Comparison of ENCODE assay signal across 10 cellular contexts in the genomic region with DNA sequence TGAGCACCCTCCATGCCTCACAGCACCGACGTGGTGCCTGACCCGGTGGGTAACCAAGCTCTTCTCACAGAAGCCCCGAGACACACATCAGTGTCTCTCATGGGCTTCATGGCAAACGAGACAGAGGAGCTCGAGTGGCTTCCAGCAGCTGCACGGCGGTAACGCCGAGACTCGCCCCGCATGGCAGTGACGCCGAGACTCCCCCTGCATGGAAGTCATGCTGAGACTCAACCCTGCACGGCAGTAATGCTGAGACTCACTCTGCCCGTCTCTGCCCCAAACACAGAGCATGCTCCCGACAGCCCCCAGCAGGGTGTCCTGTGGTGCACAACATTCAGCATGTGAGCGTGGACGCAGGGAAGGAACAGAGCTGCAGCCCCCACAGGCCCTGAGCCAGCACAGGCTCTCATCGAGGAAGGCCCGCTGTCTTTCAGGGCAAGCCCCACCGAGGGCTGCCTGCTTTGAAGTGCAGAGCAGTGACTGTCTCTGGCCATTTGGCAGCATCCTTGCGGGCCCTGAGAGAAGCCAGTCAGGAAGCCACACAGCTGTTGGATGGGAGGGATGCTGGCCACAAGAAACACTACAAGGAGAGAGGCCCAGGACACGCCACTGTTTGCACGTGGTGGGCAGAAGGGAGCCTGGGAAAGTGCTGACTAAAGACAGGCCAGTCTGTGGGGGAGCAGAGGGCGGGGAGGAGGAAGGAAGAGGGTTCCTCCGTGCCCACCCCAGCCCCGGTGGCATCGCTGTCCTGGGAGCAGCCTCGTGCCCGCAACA. TPM values are rescaled to one million over a fixed set of nuclear protein-coding genes. Genes with fewer than 3 reads are reported as not detected.
DNase-seq lines count a peak whose midpoint lies in the region; ATAC-seq, FAIRE-seq and TF ChIP-seq lines count a peak whose summit lies in the region.
"Had no signal": no experiment of that assay in that cellular context is flagged by ENCODE, and none has a peak within 500 bp of the region (broad histone marks: within the 10 kb centered on the region; RNA-seq: fewer than 3 reads in every experiment).

No MANE protein-coding gene starts in this region.

- H3K27me3 ChIP-seq in naive thymus-derived CD4-positive, alpha-beta T cell (ENCODE audit: control insufficient read depth in 2 of 2, insufficient read depth in 2 of 2, low read length in 2 of 2) = no peaks in the 10 kb centered on the region

- H3K4me1 Mint-ChIP-seq in naive thymus-derived CD4-positive, alpha-beta T cell = peaks cover 7 to 18% (median 15%) of the 10 kb centered on the region in 7 donors

- CTCF ChIA-PET in A549 (lab: Yijun Ruan, JAX) = interaction anchor here (0.8 to 1.5 kb wide), 2 partner anchors 17 to 33 kb away, joined by 3 read pairs; no protein-coding TSS in a partner anchor
- CTCF ChIA-PET in naive thymus-derived CD4-positive, alpha-beta T cell (lab: Charles Lee) = interaction anchor here (0.6 to 1.5 kb wide), 2 partner anchors 8 to 94 kb away, joined by 3 read pairs; no protein-coding TSS in a partner anchor

- H3K27ac ChIP-seq in A549 (no peak overlapping the region), coronary artery (peak overlapping the region in 1 of 2 donors; percentile 51)
- H3K27ac ChIP-seq in naive thymus-derived CD4-positive, alpha-beta T cell (ENCODE audit: low read depth, low read length) = no peak overlapping the region

- TF ChIP-seq CTCF in A549 (IDR thresholded peaks at IDR 0.05) = no peak
- no peak for TF ChIP-seq CTCF in coronary artery (IDR thresholded peaks at IDR 0.05)

- no peaks in the 10 kb centered on the region for H3K4me1 ChIP-seq in A549
- peaks cover 5 to 13% of the 10 kb centered on the region in 2 donors for H3K4me1 ChIP-seq in naive thymus-derived CD4-positive, alpha-beta T cell (ENCODE audit: control insufficient read depth in 2 of 2, insufficient read depth in 2 of 2, low read length in 2 of 2)

- TF ChIP-seq POLR2A in A549 (IDR thresholded peaks at IDR 0.05; ENCODE audit: low read length) = no peak

- H3K9me3 Mint-ChIP-seq in naive thymus-derived CD4-positive, alpha-beta T cell = peaks cover 0 to 13% (median 0%) of the 10 kb centered on the region in 11 donors
- H3K9me3 Mint-ChIP-seq: CD4-positive, CD25-positive, alpha-beta regulatory T cell had no signal

- no peaks in the 10 kb centered on the region for H3K36me3 Mint-ChIP-seq in naive thymus-derived CD4-positive, alpha-beta T cell
- H3K36me3 Mint-ChIP-seq: CD4-positive, CD25-positive, alpha-beta regulatory T cell had no signal

- 91% methylated on average over 23 of the region's 31 CpGs for WGBS in A549 (ENCODE audit: missing lambda C conversion rate)

- ATAC-seq in A549 (peak; percentile 9 to 12; a peak in 1 of 6 replicates), HG03432 (IDR thresholded peaks at IDR 0.05; ENCODE audit: unreplicated experiment) (no peak)
- peak; percentile 39 for ATAC-seq in naive thymus-derived CD4-positive, alpha-beta T cell

- peaks cover 4 to 20% (median 11%) of the 10 kb centered on the region in 5 donors for H3K27me3 Mint-ChIP-seq in naive thymus-derived CD4-positive, alpha-beta T cell
- H3K27me3 Mint-ChIP-seq: CD4-positive, CD25-positive, alpha-beta regulatory T cell had no signal

- H3K4me2 ChIP-seq in A549 = no peak overlapping the region

- intact Hi-C loops in naive thymus-derived CD4-positive, alpha-beta T cell (cut with micrococcal nuclease) = no loop called here

- no peak for TF ChIP-seq EP300 in A549 (IDR thresholded peaks at IDR 0.05)

- no peaks in the 10 kb centered on the region for H3K36me3 ChIP-seq in naive thymus-derived CD4-positive, alpha-beta T cell (ENCODE audit: control insufficient read depth in 2 of 3, insufficient read depth in 3 of 3, low read length in 3 of 3)

- H3K9me3 ChIP-seq in A549 = no peaks in the 10 kb centered on the region
- H3K9me3 ChIP-seq in naive thymus-derived CD4-positive, alpha-beta T cell (ENCODE audit: control insufficient read depth in 2 of 3, low read length in 3 of 3) = no peaks in the 10 kb centered on the region

- peak overlapping the region in 1 of 9 donors; percentile 76 for H3K27ac Mint-ChIP-seq in naive thymus-derived CD4-positive, alpha-beta T cell

- H3K4me3 ChIP-seq in A549 (no peak overlapping the region), coronary artery (peak overlapping the region; percentile 20)
- no peak overlapping the region for H3K4me3 ChIP-seq in naive thymus-derived CD4-positive, alpha-beta T cell (ENCODE audit: low read length)

- H3K4me3 Mint-ChIP-seq in naive thymus-derived CD4-positive, alpha-beta T cell = peak overlapping the region in 7 of 10 donors; percentile 14 to 76 (median 55)

- no peak for TF ChIP-seq RAD21 in A549 (conservative IDR thresholded peaks at IDR 0.05 in 1 of 2, IDR thresholded peaks at IDR 0.05 in 1 of 2)

- DNase-seq in A549 (ENCODE audit: low read depth in 1 of 2, low spot score in 1 of 2) (no peak), Kasumi-1 (lab: John Stamatoyannopoulos, UW) (peak; percentile 36 to 48), coronary artery (ENCODE audit: low spot score) (peak; percentile 71), NCI-H1436 (lab: John Stamatoyannopoulos, UW) (no peak), NCI-H226 (no peak)
- peak in 1 of 9 donors; percentile 17 for DNase-seq in naive thymus-derived CD4-positive, alpha-beta T cell
- no peak for DNase-seq in activated CD4-positive, alpha-beta T cell treated with anti-CD3 and anti-CD28 coated beads, Interleukin-2, amount 50 U/mL, for 48 hours
- DNase-seq: CD4-positive, CD25-positive, alpha-beta regulatory T cell; NCI-H1930 had no signal

- no peak for FAIRE-seq in A549 (lab: Jason Lieb, UNC)

- POLR2A ChIA-PET in A549 (lab: Yijun Ruan, JAX) = no interaction called here
- POLR2A ChIA-PET in naive thymus-derived CD4-positive, alpha-beta T cell (lab: Charles Lee) = interaction anchor here (0.6 to 0.9 kb wide), 2 partner anchors 27 to 433 kb away, joined by 3 read pairs; no protein-coding TSS in a partner anchor

TF ChIP-seq in A549, 52 proteins besides CTCF, POLR2A, EP300 and RAD21:
- no peak for TF ChIP-seq JUNB (IDR thresholded peaks at IDR 0.05)

RNA-seq across cellular contexts. Expression of a gene that starts 9.5 kb away (rescaled TPM):
- polyA plus RNA-seq in A549 (2011; rRNA removed) (3.5 and 4.3 TPM in 2 replicates), A549 (2017; fragmentation: RNase III; extraction: RNeasy Plus Mini Kit Qiagen cat#74134 plus additional on column Dnase treatment) (4.8 to 6.5 TPM (median 5.7 TPM) in 3 replicates)
- polyA plus RNA-seq in A549 (2012; cell fraction: cytosol; rRNA removed) = 8.8 and 12.2 TPM in 2 replicates
- 24.3 and 27.0 TPM in 2 replicates for polyA plus RNA-seq in A549 (2012; cell fraction: nucleus; rRNA removed)
- 1.7 and 2.0 TPM in 2 replicates for polyA minus RNA-seq in A549 (2011; rRNA and poly(A)+ RNA removed)
- total RNA-seq in naive thymus-derived CD4-positive, alpha-beta T cell = 1 to 10 TPM; 2.4 to 5.5 (median 3.2) TPM
- polyA plus RNA-seq in naive thymus-derived CD4-positive, alpha-beta T cell = under 1 TPM in 1 of 2 donors, not detected in 1; 0.38 TPM

Comparison
In these comparisons a context has a peak if more than half of its experiments do, and no peak if none do; other contexts are left out.
1. DNase-seq: peak in Kasumi-1 (2 of 2) and coronary artery (single experiment); none in A549 (0 of 2), NCI-H1436 (single experiment), activated CD4-positive, alpha-beta T cell treated with anti-CD3 and anti-CD28 coated beads, Interleukin-2, amount 50 U/mL, for 48 hours (0 of 2) and NCI-H226 (single experiment).